15 cellular contexts compared by ENCODE assay signal in the genomic region with DNA sequence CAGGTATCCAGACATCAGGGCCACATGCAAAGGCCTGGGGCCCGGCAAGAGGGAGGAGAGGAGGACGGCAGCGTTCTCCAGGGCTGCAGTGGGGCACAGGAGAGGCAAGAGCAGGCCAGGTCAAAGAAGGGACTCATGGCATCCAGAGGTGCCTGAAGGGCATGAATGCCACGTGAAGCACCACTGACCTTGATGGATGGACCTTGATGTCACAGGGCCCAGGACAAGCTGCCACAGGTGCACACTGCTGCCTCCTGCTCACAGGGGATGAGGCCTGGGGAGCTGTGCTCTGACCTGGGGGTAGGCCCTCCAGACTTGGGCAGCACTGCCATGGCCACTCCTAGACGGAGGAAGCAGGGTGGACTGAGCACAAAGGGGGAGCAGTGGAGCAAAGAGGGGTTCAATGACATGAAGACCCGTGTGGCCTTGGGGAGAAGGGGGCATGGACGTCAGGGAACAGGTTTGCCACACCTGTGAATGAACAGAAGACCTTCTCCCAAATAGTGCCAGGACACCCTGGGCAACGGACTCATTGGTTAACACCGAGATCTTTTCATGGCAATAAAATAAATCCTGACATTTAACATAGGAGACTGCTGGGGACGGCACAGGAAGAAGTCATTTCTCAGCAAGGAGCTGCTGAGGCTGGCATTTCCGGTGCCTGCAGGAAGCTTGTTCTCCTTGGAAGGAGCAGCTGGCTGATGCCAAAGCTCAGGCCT.
A peak's percentile ranks its signal among the peaks of the same experiment; 100 is the strongest.
DNase-seq lines count a peak whose midpoint lies in the region; ATAC-seq and TF ChIP-seq lines count a peak whose summit lies in the region.
"Had no signal": no experiment of that assay in that cellular context is flagged by ENCODE, and none has a peak within 500 bp of the region (broad histone marks: within the 10 kb centered on the region; RNA-seq: fewer than 3 reads in every experiment).

No MANE protein-coding gene starts in this region.

- no peaks in the 10 kb centered on the region for H4K20me1 ChIP-seq in H9 (ENCODE audit: control insufficient read depth, insufficient read depth, insufficient read length)

- H3K4me3 Mint-ChIP-seq in H9 (no peak overlapping the region), mesothelial cell of epicardium (no peak overlapping the region)
- H3K4me3 Mint-ChIP-seq in activated T-helper 17 cell treated with anti-CD3 and anti-CD28 coated beads, Interleukin-2, amount 50 U/mL, for 72 hours, result no peak overlapping the region
- H3K4me3 Mint-ChIP-seq: CD4-positive, alpha-beta memory T cell had no signal

- no peak overlapping the region for H3K23ac ChIP-seq in H9 (ENCODE audit: insufficient read length, low read depth, low read length)

- no peaks in the 10 kb centered on the region for H3K79me2 ChIP-seq in H9 (ENCODE audit: insufficient read depth, low read length)

- H3K9me3 Mint-ChIP-seq in H9 (no peaks in the 10 kb centered on the region), mesothelial cell of epicardium (no peaks in the 10 kb centered on the region)
- H3K9me3 Mint-ChIP-seq in activated T-helper 17 cell treated with anti-CD3 and anti-CD28 coated beads, Interleukin-2, amount 50 U/mL, for 72 hours, result no peaks in the 10 kb centered on the region
- H3K9me3 Mint-ChIP-seq: CD4-positive, alpha-beta memory T cell had no signal

- no peaks in the 10 kb centered on the region for H3K27me3 ChIP-seq in H9 (ENCODE audit: insufficient read depth, low read length)

- no peak for ATAC-seq in activated T-helper 17 cell treated with anti-CD3 and anti-CD28 coated beads, Interleukin-2, amount 50 U/mL, for 72 hours (replicated peaks)
- ATAC-seq in left lobe of liver (peak; percentile 46), HG02852 (IDR thresholded peaks at IDR 0.05; ENCODE audit: unreplicated experiment) (no peak), HG03135 (IDR thresholded peaks at IDR 0.05; ENCODE audit: unreplicated experiment) (no peak)

- H2BK5ac ChIP-seq in H9 (ENCODE audit: insufficient read length, low read length), result no peak overlapping the region

- H3K27me3 Mint-ChIP-seq in H9 (ENCODE audit: low read depth) (no peaks in the 10 kb centered on the region), mesothelial cell of epicardium (ENCODE audit: low read depth) (no peaks in the 10 kb centered on the region)
- no peaks in the 10 kb centered on the region for H3K27me3 Mint-ChIP-seq in activated T-helper 17 cell treated with anti-CD3 and anti-CD28 coated beads, Interleukin-2, amount 50 U/mL, for 72 hours
- H3K27me3 Mint-ChIP-seq: CD4-positive, alpha-beta memory T cell had no signal

- WGBS in H9 (ENCODE audit: extremely low coverage, insufficient read length, low lambda C conversion rate), result no CpG with 5 or more reads among the region's 11 CpGs

- H2BK15ac ChIP-seq in H9 (ENCODE audit: low read depth, low read length), result no peak overlapping the region

- H3K4me1 ChIP-seq in H9 (ENCODE audit: insufficient read depth, low read length), result peaks cover 3% of the 10 kb centered on the region; the same call in 1 of the 2 replicates

- H3K4me1 Mint-ChIP-seq in H9 (peaks cover 9% of the 10 kb centered on the region in 2 experiments), mesothelial cell of epicardium (peaks cover 21% of the 10 kb centered on the region)
- H3K4me1 Mint-ChIP-seq in activated T-helper 17 cell treated with anti-CD3 and anti-CD28 coated beads, Interleukin-2, amount 50 U/mL, for 72 hours, result no peaks in the 10 kb centered on the region
- H3K4me1 Mint-ChIP-seq: CD4-positive, alpha-beta memory T cell had no signal

- H2BK120ac ChIP-seq in H9 (ENCODE audit: low read depth, low read length, poor library complexity, severe bottlenecking), result no peak overlapping the region

- H3K27ac ChIP-seq in H9 (ENCODE audit: insufficient read length, low read depth, low read length), result no peak overlapping the region
- H3K27ac ChIP-seq: HL-60 had no signal

- H3K56ac ChIP-seq in H9 (ENCODE audit: insufficient read length, low read depth, low read length), result no peak overlapping the region

- no peak overlapping the region for H4K91ac ChIP-seq in H9 (ENCODE audit: insufficient read length, low read depth, low read length)

- H3T11ph ChIP-seq in H9 (ENCODE audit: low read length), result no peak overlapping the region

- intact Hi-C loops in posterior vena cava (cut with DNase I), result no loop called here

- no peak overlapping the region for H2BK12ac ChIP-seq in H9 (ENCODE audit: insufficient read length, low read depth, low read length)

- H3K27ac Mint-ChIP-seq in H9 (peak overlapping the region in 2 of 3 experiments; percentile 43 to 61; a peak in 2 of 7 replicates), mesothelial cell of epicardium (no peak overlapping the region)
- H3K27ac Mint-ChIP-seq in activated T-helper 17 cell treated with anti-CD3 and anti-CD28 coated beads, Interleukin-2, amount 50 U/mL, for 72 hours, result peak overlapping the region; percentile 44
- H3K27ac Mint-ChIP-seq: CD4-positive, alpha-beta memory T cell had no signal

- H3K14ac ChIP-seq in H9 (ENCODE audit: insufficient read depth, low read length), result no peak overlapping the region

- H3K18ac ChIP-seq in H9 (ENCODE audit: insufficient read length, low read depth, low read length), result no peak overlapping the region

- no peak overlapping the region for H2AFZ ChIP-seq in H9 (ENCODE audit: low read length)

- H4K5ac ChIP-seq in H9 (ENCODE audit: insufficient read length, low read depth, low read length), result no peak overlapping the region

- H2AK5ac ChIP-seq in H9 (ENCODE audit: insufficient read length, low read length), result no peak overlapping the region

- no peaks in the 10 kb centered on the region for H3K23me2 ChIP-seq in H9 (ENCODE audit: insufficient read length, low read depth, low read length, poor library complexity, severe bottlenecking)

- no peak overlapping the region for H2BK20ac ChIP-seq in H9 (ENCODE audit: low read depth, low read length, poor library complexity, severe bottlenecking)

- TF ChIP-seq CTCF in H9 (conservative IDR thresholded peaks at IDR 0.05), result no peak
- TF ChIP-seq CTCF in mesothelial cell of epicardium (IDR thresholded peaks at IDR 0.05; ENCODE audit: unreplicated experiment), result no peak

- no peak overlapping the region for H3K9ac ChIP-seq in H9 (ENCODE audit: extremely low read depth, insufficient read length, low read length)

- peaks cover 0 to 6% (median 2%) of the 10 kb centered on the region in 3 experiments; a peak in 4 of 7 replicates for H3K36me3 Mint-ChIP-seq in H9 (ENCODE audit: insufficient read depth in 1 of 3, low read depth in 3 of 3)
- H3K36me3 Mint-ChIP-seq in activated T-helper 17 cell treated with anti-CD3 and anti-CD28 coated beads, Interleukin-2, amount 50 U/mL, for 72 hours (ENCODE audit: low read depth), result no peaks in the 10 kb centered on the region
- H3K36me3 Mint-ChIP-seq in mesothelial cell of epicardium, result no peaks in the 10 kb centered on the region

- no peaks in the 10 kb centered on the region for H3K9me3 ChIP-seq in H9 (ENCODE audit: control insufficient read depth, low read depth, low read length)

- no peak overlapping the region for H3K4ac ChIP-seq in H9 (ENCODE audit: low read depth, low read length)

- no peak overlapping the region for H3K4me2 ChIP-seq in H9 (ENCODE audit: insufficient read depth, insufficient read length, low read length)

- H4K8ac ChIP-seq in H9 (replicated peaks; ENCODE audit: insufficient read length, low read depth, low read length), result no peak overlapping the region

- DNase-seq in H9 (no peak), left lobe of liver (ENCODE audit: low spot score) (peak; percentile 80), posterior vena cava (ENCODE audit: low spot score) (peak; percentile 53), mesothelial cell of epicardium (ENCODE audit: low spot score in 2 of 2, unreplicated experiment in 2 of 2) (no peak), putamen (ENCODE audit: low spot score) (no peak)
- DNase-seq: Calu3; CD4-positive, alpha-beta memory T cell; DMS53; H7; NCI-H187; SIG-M5 had no signal

- no peaks in the 10 kb centered on the region for H3K79me1 ChIP-seq in H9 (ENCODE audit: insufficient read depth, low read depth, low read length, poor library complexity, severe bottlenecking)

Comparison
In these comparisons a context has a peak if more than half of its experiments do, and no peak if none do; other contexts are left out.
1. DNase-seq: peak in left lobe of liver (single experiment) and posterior vena cava (single experiment); none in H9 (single experiment), mesothelial cell of epicardium (0 of 2) and putamen (single experiment).